Comparison of ENCODE assay signal across 21 cellular contexts in genomic region chr3:45975696-45976095, GRCh38. TPM values are rescaled to one million over a fixed set of nuclear protein-coding genes. Genes with fewer than 3 reads are reported as not detected.
DNase-seq lines count a peak whose midpoint lies in the region; ATAC-seq, FAIRE-seq and TF ChIP-seq lines count a peak whose summit lies in the region.
"Had no signal": no experiment of that assay in that cellular context is flagged by ENCODE, and none has a peak within 500 bp of the region (broad histone marks: within the 10 kb centered on the region; RNA-seq: fewer than 3 reads in every experiment).

No MANE protein-coding gene starts in this region.

- TF ChIP-seq POLR2A in body of pancreas (IDR thresholded peaks at IDR 0.05) (no peak), GM12892 (IDR thresholded peaks at IDR 0.05; ENCODE audit: low read depth, low read length) (no peak)

- no peaks in the 10 kb centered on the region for H3K27me3 Mint-ChIP-seq in activated CD4-positive, alpha-beta T cell treated with anti-CD3 and anti-CD28 coated beads, Interleukin-2, amount 10 ng/mL, durations not matched to agents 24 days and 14 days
- H3K27me3 Mint-ChIP-seq in T-helper 17 cell (no peaks in the 10 kb centered on the region), endothelial cell (ENCODE audit: unreplicated experiment) (no peaks in the 10 kb centered on the region)
- H3K27me3 Mint-ChIP-seq in stimulated activated memory B cell treated with anti-CD40 and anti-IgM and Interleukin-4, amounts not matched to agents 10 μg/mL and 1 μg/mL and 100 μg/mL, for 72 hours = no peaks in the 10 kb centered on the region

- WGBS in body of pancreas, 2 donors = 73 to 87% methylated on average over 5 of the region's 5 CpGs

- H3K9me3 ChIP-seq in T-helper 17 cell (ENCODE audit: control insufficient read depth, low read length, poor library complexity, severe bottlenecking) (no peaks in the 10 kb centered on the region), body of pancreas (no peaks in the 10 kb centered on the region)
- H3K9me3 ChIP-seq: left lung had no signal

- H3K4me1 Mint-ChIP-seq in activated CD4-positive, alpha-beta T cell treated with anti-CD3 and anti-CD28 coated beads, Interleukin-2, amount 10 ng/mL, durations not matched to agents 24 days and 14 days = peaks cover 86% of the 10 kb centered on the region
- H3K4me1 Mint-ChIP-seq in T-helper 17 cell (peaks cover 51% of the 10 kb centered on the region), endothelial cell (ENCODE audit: unreplicated experiment) (no peaks in the 10 kb centered on the region)
- H3K4me1 Mint-ChIP-seq in stimulated activated memory B cell treated with anti-CD40 and anti-IgM and Interleukin-4, amounts not matched to agents 10 μg/mL and 1 μg/mL and 100 μg/mL, for 72 hours = peaks cover 34% of the 10 kb centered on the region
- H3K4me1 Mint-ChIP-seq: endodermal cell had no signal

- peaks cover 7% of the 10 kb centered on the region for H3K4me1 ChIP-seq in body of pancreas

- H3K27me3 ChIP-seq in body of pancreas = no peaks in the 10 kb centered on the region
- H3K27me3 ChIP-seq: left lung had no signal

- H3K9me3 Mint-ChIP-seq in activated CD4-positive, alpha-beta T cell treated with anti-CD3 and anti-CD28 coated beads, Interleukin-2, amount 10 ng/mL, durations not matched to agents 24 days and 14 days = peaks cover 3% of the 10 kb centered on the region
- no peaks in the 10 kb centered on the region for H3K9me3 Mint-ChIP-seq in endothelial cell (ENCODE audit: unreplicated experiment)
- no peaks in the 10 kb centered on the region for H3K9me3 Mint-ChIP-seq in stimulated activated memory B cell treated with anti-CD40 and anti-IgM and Interleukin-4, amounts not matched to agents 10 μg/mL and 1 μg/mL and 100 μg/mL, for 72 hours
- H3K9me3 Mint-ChIP-seq: endodermal cell had no signal

- DNase-seq in activated CD4-positive, alpha-beta T cell treated with anti-CD3 and anti-CD28 coated beads, Interleukin-2, amount 10 ng/mL, durations not matched to agents 24 days and 14 days = no peak
- no peak for DNase-seq in activated CD4-positive, alpha-beta T cell treated with anti-CD3 and anti-CD28 coated beads for 1 hour
- no peak for DNase-seq in T-helper 17 cell
- no peak for DNase-seq in endothelial cell (ENCODE audit: low spot score)
- no peak for DNase-seq in body of pancreas
- DNase-seq in C1 segment of cervical spinal cord (lab: John Stamatoyannopoulos, UW) = no peak
- DNase-seq in GM12892 (ENCODE audit: insufficient read length) = no peak
- DNase-seq: activated CD4-positive, alpha-beta T cell treated with anti-CD3 and anti-CD28 coated beads for 48 hours; EL; endodermal cell; foreskin fibroblast; GM23248; left lung; NCI-H1694; posterior cingulate gyrus; SHP77 treated with DMSO at 0.1 percent for 48 hours; stimulated activated CD4-positive, alpha-beta T cell treated with anti-CD3 and anti-CD28 coated beads, Interleukin-15, amount 100 ng/mL, for 24 hours; T1000 had no signal

- TF ChIP-seq CTCF in endothelial cell (IDR thresholded peaks at IDR 0.05; ENCODE audit: unreplicated experiment) (no peak), body of pancreas (IDR thresholded peaks at IDR 0.05) (no peak)

- no peak for FAIRE-seq in GM12892 (lab: Jason Lieb, UNC)
- FAIRE-seq: A204.1 had no signal

- H3K36me3 Mint-ChIP-seq in activated CD4-positive, alpha-beta T cell treated with anti-CD3 and anti-CD28 coated beads, Interleukin-2, amount 10 ng/mL, durations not matched to agents 24 days and 14 days (ENCODE audit: low read depth) = peaks cover 80% of the 10 kb centered on the region
- H3K36me3 Mint-ChIP-seq in T-helper 17 cell (ENCODE audit: low read depth) (peaks cover 2% of the 10 kb centered on the region), endothelial cell (ENCODE audit: low read depth, unreplicated experiment) (peaks cover 20% of the 10 kb centered on the region)
- H3K36me3 Mint-ChIP-seq in stimulated activated memory B cell treated with anti-CD40 and anti-IgM and Interleukin-4, amounts not matched to agents 10 μg/mL and 1 μg/mL and 100 μg/mL, for 72 hours = peaks cover 36% of the 10 kb centered on the region

- intact Hi-C loops in activated CD4-positive, alpha-beta T cell treated with anti-CD3 and anti-CD28 coated beads, Interleukin-2, amount 10 ng/mL, durations not matched to agents 24 days and 14 days (cut with micrococcal nuclease) = loop anchor here (5.0 kb wide), 2 partner anchors 113 to 322 kb away; no protein-coding TSS in a partner anchor
- intact Hi-C loops in body of pancreas (cut with DNase I) = no loop called here

- H3K4me3 Mint-ChIP-seq in activated CD4-positive, alpha-beta T cell treated with anti-CD3 and anti-CD28 coated beads, Interleukin-2, amount 10 ng/mL, durations not matched to agents 24 days and 14 days = peak overlapping the region; percentile 57
- H3K4me3 Mint-ChIP-seq in T-helper 17 cell = peak overlapping the region; percentile 56
- peak overlapping the region; percentile 39 for H3K4me3 Mint-ChIP-seq in endothelial cell (ENCODE audit: unreplicated experiment)
- no peak overlapping the region for H3K4me3 Mint-ChIP-seq in stimulated activated memory B cell treated with anti-CD40 and anti-IgM and Interleukin-4, amounts not matched to agents 10 μg/mL and 1 μg/mL and 100 μg/mL, for 72 hours
- H3K4me3 Mint-ChIP-seq: endodermal cell had no signal

- H3K27ac ChIP-seq in body of pancreas = no peak overlapping the region
- H3K27ac ChIP-seq: GM23248 had no signal

- peak overlapping the region; percentile 87 for H3K27ac Mint-ChIP-seq in activated CD4-positive, alpha-beta T cell treated with anti-CD3 and anti-CD28 coated beads, Interleukin-2, amount 10 ng/mL, durations not matched to agents 24 days and 14 days
- H3K27ac Mint-ChIP-seq in T-helper 17 cell (peak overlapping the region; percentile 92), endothelial cell (ENCODE audit: unreplicated experiment) (no peak overlapping the region)
- peak overlapping the region; percentile 46 for H3K27ac Mint-ChIP-seq in stimulated activated memory B cell treated with anti-CD40 and anti-IgM and Interleukin-4, amounts not matched to agents 10 μg/mL and 1 μg/mL and 100 μg/mL, for 72 hours
- H3K27ac Mint-ChIP-seq: endodermal cell had no signal

- no peak overlapping the region for H3K4me3 ChIP-seq in body of pancreas
- H3K4me3 ChIP-seq: GM23248, left lung had no signal

- ATAC-seq in T-helper 17 cell (no peak), body of pancreas (no peak)
- ATAC-seq in stimulated activated memory B cell treated with anti-CD40 and anti-IgM and Interleukin-4, amounts not matched to agents 10 μg/mL and 1 μg/mL and 100 μg/mL, for 72 hours = no peak
- ATAC-seq: left lung had no signal

- H3K36me3 ChIP-seq in body of pancreas (replicated peaks in 1 of 2; ENCODE audit: insufficient read depth in 1 of 2, low read depth in 2 of 2) = peaks cover 0 to 12% of the 10 kb centered on the region in 2 donors

RNA-seq across cellular contexts. Expression of gene FYCO1, which starts 19.9 kb away (rescaled TPM):
- total RNA-seq in activated CD4-positive, alpha-beta T cell treated with anti-CD3 and anti-CD28 coated beads, Interleukin-2, amount 10 ng/mL, durations not matched to agents 24 days and 14 days = 16.5 and 16.8 TPM in 2 replicates
- total RNA-seq in T-helper 17 cell = 10 to 100 TPM; 27.3 to 32.6 TPM
- 13.8 TPM for total RNA-seq in endothelial cell (ENCODE audit: unreplicated experiment)
- 10 to 100 TPM; 20.0 to 25.4 TPM for total RNA-seq in body of pancreas
- polyA plus RNA-seq in GM12892 (2012; ENCODE audit: missing spikeins) = 4.5 TPM

RNA-seq across cellular contexts. Expression of gene CXCR6, which starts 32.4 kb away (rescaled TPM):
- 15.2 TPM in 2 replicates for total RNA-seq in activated CD4-positive, alpha-beta T cell treated with anti-CD3 and anti-CD28 coated beads, Interleukin-2, amount 10 ng/mL, durations not matched to agents 24 days and 14 days
- total RNA-seq in T-helper 17 cell (1 to 10 TPM; 2.0 to 4.4 TPM), endothelial cell (ENCODE audit: unreplicated experiment) (not detected), body of pancreas (1 to 10 TPM in 1 of 2 donors, not detected in 1; 2.9 TPM)
- polyA plus RNA-seq in GM12892 (2012; ENCODE audit: missing spikeins) = 0.23 TPM
- total RNA-seq: endodermal cell, GM23248 had no signal
- polyA plus RNA-seq: GM23248 had no signal

RNA-seq across cellular contexts. Expression of gene XCR1, which starts 51.6 kb away (rescaled TPM):
- total RNA-seq in activated CD4-positive, alpha-beta T cell treated with anti-CD3 and anti-CD28 coated beads, Interleukin-2, amount 10 ng/mL, durations not matched to agents 24 days and 14 days = 0.05 TPM in 1 of 2 replicates, not detected in the other
- total RNA-seq in T-helper 17 cell (under 1 TPM in 1 of 2 donors, not detected in 1; 0.08 TPM), endothelial cell (ENCODE audit: unreplicated experiment) (not detected), body of pancreas (not detected)
- 0.04 TPM for polyA plus RNA-seq in GM12892 (2012; ENCODE audit: missing spikeins)
- total RNA-seq: cardiac septum, endodermal cell, GM23248 had no signal
- polyA plus RNA-seq: GM23248 had no signal
